2 cellular contexts compared by ENCODE assay signal in the genomic region with DNA sequence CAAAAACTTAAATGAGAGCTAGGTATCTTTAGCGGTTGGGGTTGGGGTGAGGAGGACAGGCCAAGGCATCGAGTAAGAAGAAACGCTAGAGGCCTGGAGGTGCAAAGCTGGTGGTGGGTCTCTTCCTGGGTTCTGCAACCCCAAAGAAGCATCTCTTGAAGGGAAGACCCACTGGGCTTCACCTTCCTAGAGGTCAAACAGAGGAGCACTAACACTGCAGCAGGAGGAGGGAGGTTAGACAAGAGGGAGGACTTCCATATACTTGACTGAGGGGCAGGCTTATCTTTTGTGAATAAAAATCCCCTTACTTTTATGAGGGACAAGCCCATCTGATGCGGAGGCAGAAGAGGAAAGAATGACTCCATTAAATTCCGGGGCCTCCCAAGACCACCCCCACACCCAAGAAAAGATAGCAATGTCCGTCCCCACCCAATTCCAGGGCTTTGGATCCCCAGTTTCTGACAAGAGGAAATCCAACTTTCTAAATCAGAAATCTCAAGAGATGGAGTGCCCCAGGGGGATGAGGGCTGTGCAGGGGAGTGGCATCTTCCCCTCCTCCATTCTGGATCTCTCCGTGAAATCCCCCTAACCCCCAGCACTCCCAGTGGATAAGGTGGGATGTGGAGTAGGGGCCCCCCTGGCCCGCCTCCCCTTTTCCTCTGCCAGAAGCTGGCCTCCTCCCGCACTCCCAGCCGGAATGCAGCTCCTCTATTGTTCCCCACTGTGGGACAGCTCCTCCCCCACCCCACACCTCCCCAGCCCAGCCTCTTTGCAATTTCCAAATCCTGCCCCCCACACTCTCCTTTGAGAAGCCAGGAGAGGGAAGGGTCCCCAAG.
TF ChIP-seq lines count a peak whose summit lies in the region.

No MANE protein-coding gene starts in this region.

TF ChIP-seq in GM23338, 12 proteins besides CTCF, POLR2A, EP300 and RAD21 (continues in another document):
- TF ChIP-seq ZNF331 (CRISPR knock-in tag; IDR thresholded peaks at IDR 0.05; ENCODE audit: low read depth) (no peak), EZH2phosphoT487 (IDR thresholded peaks at IDR 0.05; ENCODE audit: unreplicated experiment) (no peak), CREB1 (CRISPR knock-in tag; IDR thresholded peaks at IDR 0.05; ENCODE audit: low read depth) (no peak), JUNB (IDR thresholded peaks at IDR 0.05; ENCODE audit: unreplicated experiment) (no peak), ZNF114 (CRISPR knock-in tag; IDR thresholded peaks at IDR 0.05) (no peak), STAT1 (IDR thresholded peaks at IDR 0.05; ENCODE audit: unreplicated experiment) (no peak), NANOG (IDR thresholded peaks at IDR 0.05; ENCODE audit: borderline replicate concordance) (no peak), POLR2AphosphoS5 (IDR thresholded peaks at IDR 0.05; ENCODE audit: low read depth) (no peak)
- TF ChIP-seq, protein P1, sequence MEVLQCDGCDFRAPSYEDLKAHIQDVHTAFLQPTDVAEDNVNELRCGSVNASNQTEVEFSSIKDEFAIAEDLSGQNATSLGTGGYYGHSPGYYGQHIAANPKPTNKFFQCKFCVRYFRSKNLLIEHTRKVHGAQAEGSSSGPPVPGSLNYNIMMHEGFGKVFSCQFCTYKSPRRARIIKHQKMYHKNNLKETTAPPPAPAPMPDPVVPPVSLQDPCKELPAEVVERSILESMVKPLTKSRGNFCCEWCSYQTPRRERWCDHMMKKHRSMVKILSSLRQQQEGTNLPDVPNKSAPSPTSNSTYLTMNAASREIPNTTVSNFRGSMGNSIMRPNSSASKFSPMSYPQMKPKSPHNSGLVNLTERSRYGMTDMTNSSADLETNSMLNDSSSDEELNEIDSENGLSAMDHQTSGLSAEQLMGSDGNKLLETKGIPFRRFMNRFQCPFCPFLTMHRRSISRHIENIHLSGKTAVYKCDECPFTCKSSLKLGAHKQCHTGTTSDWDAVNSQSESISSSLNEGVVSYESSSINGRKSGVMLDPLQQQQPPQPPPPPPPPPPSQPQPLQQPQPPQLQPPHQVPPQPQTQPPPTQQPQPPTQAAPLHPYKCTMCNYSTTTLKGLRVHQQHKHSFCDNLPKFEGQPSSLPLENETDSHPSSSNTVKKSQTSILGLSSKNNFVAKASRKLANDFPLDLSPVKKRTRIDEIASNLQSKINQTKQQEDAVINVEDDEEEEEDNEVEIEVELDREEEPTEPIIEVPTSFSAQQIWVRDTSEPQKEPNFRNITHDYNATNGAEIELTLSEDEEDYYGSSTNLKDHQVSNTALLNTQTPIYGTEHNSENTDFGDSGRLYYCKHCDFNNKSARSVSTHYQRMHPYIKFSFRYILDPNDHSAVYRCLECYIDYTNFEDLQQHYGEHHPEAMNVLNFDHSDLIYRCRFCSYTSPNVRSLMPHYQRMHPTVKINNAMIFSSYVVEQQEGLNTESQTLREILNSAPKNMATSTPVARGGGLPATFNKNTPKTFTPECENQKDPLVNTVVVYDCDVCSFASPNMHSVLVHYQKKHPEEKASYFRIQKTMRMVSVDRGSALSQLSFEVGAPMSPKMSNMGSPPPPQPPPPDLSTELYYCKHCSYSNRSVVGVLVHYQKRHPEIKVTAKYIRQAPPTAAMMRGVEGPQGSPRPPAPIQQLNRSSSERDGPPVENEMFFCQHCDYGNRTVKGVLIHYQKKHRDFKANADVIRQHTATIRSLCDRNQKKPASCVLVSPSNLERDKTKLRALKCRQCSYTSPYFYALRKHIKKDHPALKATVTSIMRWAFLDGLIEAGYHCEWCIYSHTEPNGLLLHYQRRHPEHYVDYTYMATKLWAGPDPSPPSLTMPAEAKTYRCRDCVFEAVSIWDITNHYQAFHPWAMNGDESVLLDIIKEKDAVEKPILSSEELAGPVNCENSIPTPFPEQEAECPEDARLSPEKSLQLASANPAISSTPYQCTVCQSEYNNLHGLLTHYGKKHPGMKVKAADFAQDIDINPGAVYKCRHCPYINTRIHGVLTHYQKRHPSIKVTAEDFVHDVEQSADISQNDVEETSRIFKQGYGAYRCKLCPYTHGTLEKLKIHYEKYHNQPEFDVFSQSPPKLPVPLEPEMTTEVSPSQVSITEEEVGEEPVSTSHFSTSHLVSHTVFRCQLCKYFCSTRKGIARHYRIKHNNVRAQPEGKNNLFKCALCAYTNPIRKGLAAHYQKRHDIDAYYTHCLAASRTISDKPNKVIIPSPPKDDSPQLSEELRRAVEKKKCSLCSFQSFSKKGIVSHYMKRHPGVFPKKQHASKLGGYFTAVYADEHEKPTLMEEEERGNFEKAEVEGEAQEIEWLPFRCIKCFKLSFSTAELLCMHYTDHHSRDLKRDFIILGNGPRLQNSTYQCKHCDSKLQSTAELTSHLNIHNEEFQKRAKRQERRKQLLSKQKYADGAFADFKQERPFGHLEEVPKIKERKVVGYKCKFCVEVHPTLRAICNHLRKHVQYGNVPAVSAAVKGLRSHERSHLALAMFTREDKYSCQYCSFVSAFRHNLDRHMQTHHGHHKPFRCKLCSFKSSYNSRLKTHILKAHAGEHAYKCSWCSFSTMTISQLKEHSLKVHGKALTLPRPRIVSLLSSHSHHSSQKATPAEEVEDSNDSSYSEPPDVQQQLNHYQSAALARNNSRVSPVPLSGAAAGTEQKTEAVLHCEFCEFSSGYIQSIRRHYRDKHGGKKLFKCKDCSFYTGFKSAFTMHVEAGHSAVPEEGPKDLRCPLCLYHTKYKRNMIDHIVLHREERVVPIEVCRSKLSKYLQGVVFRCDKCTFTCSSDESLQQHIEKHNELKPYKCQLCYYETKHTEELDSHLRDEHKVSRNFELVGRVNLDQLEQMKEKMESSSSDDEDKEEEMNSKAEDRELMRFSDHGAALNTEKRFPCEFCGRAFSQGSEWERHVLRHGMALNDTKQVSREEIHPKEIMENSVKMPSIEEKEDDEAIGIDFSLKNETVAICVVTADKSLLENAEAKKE (CRISPR knock-in tag; IDR thresholded peaks at IDR 0.05): no peak
- TF ChIP-seq, protein P2, sequence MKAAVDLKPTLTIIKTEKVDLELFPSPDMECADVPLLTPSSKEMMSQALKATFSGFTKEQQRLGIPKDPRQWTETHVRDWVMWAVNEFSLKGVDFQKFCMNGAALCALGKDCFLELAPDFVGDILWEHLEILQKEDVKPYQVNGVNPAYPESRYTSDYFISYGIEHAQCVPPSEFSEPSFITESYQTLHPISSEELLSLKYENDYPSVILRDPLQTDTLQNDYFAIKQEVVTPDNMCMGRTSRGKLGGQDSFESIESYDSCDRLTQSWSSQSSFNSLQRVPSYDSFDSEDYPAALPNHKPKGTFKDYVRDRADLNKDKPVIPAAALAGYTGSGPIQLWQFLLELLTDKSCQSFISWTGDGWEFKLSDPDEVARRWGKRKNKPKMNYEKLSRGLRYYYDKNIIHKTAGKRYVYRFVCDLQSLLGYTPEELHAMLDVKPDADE (IDR thresholded peaks at IDR 0.05): no peak

TF ChIP-seq in SK-N-SH, 30 proteins besides CTCF, POLR2A, EP300 and RAD21:
- no peak for TF ChIP-seq RFX5 (IDR thresholded peaks at IDR 0.05; ENCODE audit: low read length)
- no peak for TF ChIP-seq FOXM1 (IDR thresholded peaks at IDR 0.05; ENCODE audit: low read depth)
- TF ChIP-seq POLR2AphosphoS5 (IDR thresholded peaks at IDR 0.05; ENCODE audit: low read depth, low read length): no peak
- TF ChIP-seq TCF12 (IDR thresholded peaks at IDR 0.05): no peak
- TF ChIP-seq NRF1 (IDR thresholded peaks at IDR 0.05; ENCODE audit: low read depth, low read length): no peak
- TF ChIP-seq, protein P3, sequence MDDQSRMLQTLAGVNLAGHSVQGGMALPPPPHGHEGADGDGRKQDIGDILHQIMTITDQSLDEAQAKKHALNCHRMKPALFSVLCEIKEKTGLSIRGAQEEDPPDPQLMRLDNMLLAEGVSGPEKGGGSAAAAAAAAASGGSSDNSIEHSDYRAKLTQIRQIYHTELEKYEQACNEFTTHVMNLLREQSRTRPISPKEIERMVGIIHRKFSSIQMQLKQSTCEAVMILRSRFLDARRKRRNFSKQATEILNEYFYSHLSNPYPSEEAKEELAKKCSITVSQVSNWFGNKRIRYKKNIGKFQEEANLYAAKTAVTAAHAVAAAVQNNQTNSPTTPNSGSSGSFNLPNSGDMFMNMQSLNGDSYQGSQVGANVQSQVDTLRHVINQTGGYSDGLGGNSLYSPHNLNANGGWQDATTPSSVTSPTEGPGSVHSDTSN (IDR thresholded peaks at IDR 0.05): no peak
- no peak for TF ChIP-seq RXRA (IDR thresholded peaks at IDR 0.05; ENCODE audit: borderline replicate concordance, low read depth)
- TF ChIP-seq GABPA (IDR thresholded peaks at IDR 0.05; ENCODE audit: low read depth): no peak
- TF ChIP-seq EZH2phosphoT487 (IDR thresholded peaks at IDR 0.05; ENCODE audit: borderline replicate concordance, low read depth): no peak
- TF ChIP-seq ELF1 (IDR thresholded peaks at IDR 0.05): no peak
- TF ChIP-seq, protein P4, sequence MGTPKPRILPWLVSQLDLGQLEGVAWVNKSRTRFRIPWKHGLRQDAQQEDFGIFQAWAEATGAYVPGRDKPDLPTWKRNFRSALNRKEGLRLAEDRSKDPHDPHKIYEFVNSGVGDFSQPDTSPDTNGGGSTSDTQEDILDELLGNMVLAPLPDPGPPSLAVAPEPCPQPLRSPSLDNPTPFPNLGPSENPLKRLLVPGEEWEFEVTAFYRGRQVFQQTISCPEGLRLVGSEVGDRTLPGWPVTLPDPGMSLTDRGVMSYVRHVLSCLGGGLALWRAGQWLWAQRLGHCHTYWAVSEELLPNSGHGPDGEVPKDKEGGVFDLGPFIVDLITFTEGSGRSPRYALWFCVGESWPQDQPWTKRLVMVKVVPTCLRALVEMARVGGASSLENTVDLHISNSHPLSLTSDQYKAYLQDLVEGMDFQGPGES (IDR thresholded peaks at IDR 0.05; ENCODE audit: low read depth, low read length): no peak
- TF ChIP-seq ZBTB33 (IDR thresholded peaks at IDR 0.05; ENCODE audit: borderline replicate concordance, low read depth): no peak
- TF ChIP-seq YY1 (IDR thresholded peaks at IDR 0.05; ENCODE audit: low read depth): no peak
- no peak for TF ChIP-seq SIN3A (IDR thresholded peaks at IDR 0.05; ENCODE audit: borderline replicate concordance, low read depth, low read length)
- no peak for TF ChIP-seq USF1 (IDR thresholded peaks at IDR 0.05; ENCODE audit: borderline replicate concordance, low read depth)
- no peak for TF ChIP-seq CHD2 (IDR thresholded peaks at IDR 0.05; ENCODE audit: low read length, partially characterized antibody)
